In genomic region chr9:87581513-87581912, GRCh38 we compare ENCODE assay signal across 15 cellular contexts.
DNase-seq lines count a peak whose midpoint lies in the region; ATAC-seq, FAIRE-seq and TF ChIP-seq lines count a peak whose summit lies in the region.
"Had no signal": no experiment of that assay in that cellular context is flagged by ENCODE, and none has a peak within 500 bp of the region (broad histone marks: within the 10 kb centered on the region; RNA-seq: fewer than 3 reads in every experiment).

No MANE protein-coding gene starts in this region.

- no peaks in the 10 kb centered on the region for H3K9me3 ChIP-seq in endothelial cell of umbilical vein (replicated peaks; ENCODE audit: control insufficient read depth, insufficient read depth, low read length)
- no peaks in the 10 kb centered on the region for H3K9me3 ChIP-seq in HepG2 (ENCODE audit: low read length)
- no peaks in the 10 kb centered on the region for H3K9me3 ChIP-seq in stomach smooth muscle (ENCODE audit: control insufficient read depth in 2 of 2, low read length in 2 of 2)

- H3K4me2 ChIP-seq in endothelial cell of umbilical vein (ENCODE audit: insufficient read depth, low read length), result no peak overlapping the region
- H3K4me2 ChIP-seq in HepG2 (ENCODE audit: low read depth, low read length), result no peak overlapping the region

- H4K20me1 ChIP-seq in endothelial cell of umbilical vein (replicated peaks; ENCODE audit: control insufficient read depth, extremely low read depth, insufficient read depth, low read length) (no peaks in the 10 kb centered on the region), HepG2 (ENCODE audit: insufficient read depth, low read length) (no peaks in the 10 kb centered on the region)

- CTCF ChIA-PET in endothelial cell of umbilical vein (lab: Charles Lee), result interaction anchor here (1.0 to 1.2 kb wide), 2 partner anchors 9 to 11 kb away, joined by 4 to 5 read pairs; no protein-coding TSS in a partner anchor
- CTCF ChIA-PET in HepG2 (lab: Yijun Ruan, JAX; ENCODE audit: low intra/inter-chr PET ratio, low total read pairs), result no interaction called here

- POLR2A ChIA-PET in endothelial cell of umbilical vein (lab: Charles Lee), result no interaction called here
- POLR2A ChIA-PET in HepG2 (lab: Yijun Ruan, JAX), result interaction anchor here (0.9 to 5.4 kb wide), 4 partner anchors 11 to 84 kb away, joined by 3 to 26 read pairs (median 6); partner anchors contain the start of gene DAPK1

- in situ Hi-C loops in HepG2 (cut with HindIII; ENCODE audit: extremely low pct_ligation_motif_present, low pct_unique_long_range_greater_than_20kb), result no loop called here
- in situ Hi-C loops in ACHN (cut with HindIII; ENCODE audit: low pct_ligation_motif_present, low pct_unique_long_range_greater_than_20kb, low sequenced_read_pairs), result no loop called here

- no peak for TF ChIP-seq RAD21 in HepG2 (CRISPR knock-in tag; IDR thresholded peaks at IDR 0.05)

- WGBS in HepG2 (ENCODE audit: low lambda C conversion rate), result 89% methylated on average over 3 of the region's 3 CpGs

- H3K79me2 ChIP-seq in endothelial cell of umbilical vein (ENCODE audit: control insufficient read depth, insufficient read depth, low read length), result peaks cover 4% of the 10 kb centered on the region
- H3K79me2 ChIP-seq in HepG2 (ENCODE audit: insufficient read depth, low read length), result peaks cover 15% of the 10 kb centered on the region

- BruUV-seq in endothelial cell of umbilical vein (replicated peaks; lab: Mats Ljungman, UMichigan) (no TSS peak), HepG2 (replicated peaks; lab: Mats Ljungman, UMichigan) (no TSS peak)

- TF ChIP-seq CTCF in endothelial cell of umbilical vein (IDR thresholded peaks at IDR 0.05; ENCODE audit: extremely low read depth in 1 of 2, insufficient read depth in 1 of 2, low read depth in 1 of 2, low read length in 2 of 2), result no peak
- no peak for TF ChIP-seq CTCF in HepG2 (CRISPR knock-in tag; IDR thresholded peaks at IDR 0.05)

- TF ChIP-seq EP300 in HepG2 (IDR thresholded peaks at IDR 0.05; ENCODE audit: low read depth in 2 of 2, low read length in 2 of 2) (no peak), HepG2 (CRISPR knock-in tag; IDR thresholded peaks at IDR 0.05; ENCODE audit: borderline replicate concordance) (no peak)

- H3K27ac ChIP-seq in endothelial cell of umbilical vein (ENCODE audit: insufficient read depth, low read depth, low read length) (no peak overlapping the region), HepG2 (ENCODE audit: extremely low read length, insufficient read depth, low read length) (peak overlapping the region; percentile 24), stomach smooth muscle (ENCODE audit: low read length) (peak overlapping the region; percentile 49)

- intact Hi-C loops in endothelial cell of umbilical vein (cut with micrococcal nuclease) (no loop called here), HepG2 (cut with micrococcal nuclease; ENCODE audit: unreplicated experiment) (no loop called here)

- H3K9me1 ChIP-seq in endothelial cell of umbilical vein (replicated peaks; ENCODE audit: control insufficient read depth, extremely low read depth, insufficient read depth, low read length), result no peaks in the 10 kb centered on the region

- no peak overlapping the region for H2AFZ ChIP-seq in endothelial cell of umbilical vein (ENCODE audit: low read depth, low read length)
- no peak overlapping the region for H2AFZ ChIP-seq in HepG2 (ENCODE audit: low read length)

- no peaks in the 10 kb centered on the region for H3K27me3 ChIP-seq in endothelial cell of umbilical vein (ENCODE audit: control insufficient read depth in 2 of 2, insufficient read depth in 2 of 2, low read length in 2 of 2)
- no peaks in the 10 kb centered on the region for H3K27me3 ChIP-seq in HepG2 (ENCODE audit: control insufficient read depth in 1 of 2, insufficient read depth in 2 of 2, low read length in 2 of 2)
- H3K27me3 ChIP-seq in stomach smooth muscle (ENCODE audit: control insufficient read depth in 1 of 2, insufficient read depth in 2 of 2, low read length in 2 of 2), result no peaks in the 10 kb centered on the region

- H3K4me3 ChIP-seq in endothelial cell of umbilical vein (replicated peaks in 1 of 3; ENCODE audit: insufficient read depth in 1 of 3, low read depth in 1 of 3, low read length in 3 of 3) (no peak overlapping the region), HepG2 (replicated peaks in 1 of 3; ENCODE audit: insufficient read depth in 1 of 3, low read depth in 2 of 3, low read length in 3 of 3) (no peak overlapping the region), stomach smooth muscle (ENCODE audit: low read length in 2 of 2) (no peak overlapping the region)

- FAIRE-seq in endothelial cell of umbilical vein (lab: Jason Lieb, UNC) (no peak), HepG2 (lab: Jason Lieb, UNC) (peak; percentile 18)
- FAIRE-seq: frontal cortex, small intestine had no signal

- dilution Hi-C loops in endothelial cell of umbilical vein (cut with MboI; ENCODE audit: extremely low pct_ligation_motif_present, low sequenced_read_pairs), result no loop called here

- peak; percentile 56 to 70 for DNase-seq in NCI-H526 (lab: John Stamatoyannopoulos, UW)
- DNase-seq in endothelial cell of umbilical vein (ENCODE audit: low read depth, low spot score), result peak; percentile 82
- DNase-seq in HepG2 (ENCODE audit: low spot score), result no peak
- DNase-seq in DMS53 (lab: John Stamatoyannopoulos, UW), result no peak
- no peak for DNase-seq in ACHN
- DNase-seq in DMS153 treated with DMSO at 0.1 percent for 48 hours (lab: John Stamatoyannopoulos, UW; ENCODE audit: unreplicated experiment), result no peak
- DNase-seq: activated CD4-positive, alpha-beta T cell treated with anti-CD3 and anti-CD28 coated beads for 48 hours; CD8-positive, alpha-beta memory T cell; central memory CD4-positive, alpha-beta T cell; MV-4-11; NCI-H524 treated with DMSO at 0.1 percent for 48 hours had no signal

- TF ChIP-seq POLR2A in endothelial cell of umbilical vein (IDR thresholded peaks at IDR 0.05; ENCODE audit: low read depth, low read length), result no peak
- no peak for TF ChIP-seq POLR2A in HepG2 (IDR thresholded peaks at IDR 0.05; ENCODE audit: insufficient read depth in 1 of 2, low read depth in 2 of 2, low read length in 2 of 2)

- H3K4me1 ChIP-seq in endothelial cell of umbilical vein (ENCODE audit: control insufficient read depth, extremely low read depth, insufficient read depth, low read length) (no peaks in the 10 kb centered on the region), HepG2 (ENCODE audit: insufficient read depth, low read length) (peaks cover 71% of the 10 kb centered on the region), stomach smooth muscle (ENCODE audit: control insufficient read depth, insufficient read depth, low read length) (peaks cover 38% of the 10 kb centered on the region)

- no peak overlapping the region for H3K9ac ChIP-seq in endothelial cell of umbilical vein (replicated peaks; ENCODE audit: extremely low read depth, insufficient read depth, low read length)
- H3K9ac ChIP-seq in HepG2 (ENCODE audit: insufficient read depth, low read depth, low read length), result no peak overlapping the region
- no peak overlapping the region for H3K9ac ChIP-seq in stomach smooth muscle (ENCODE audit: low read length in 2 of 2)

- ATAC-seq in HepG2 (no peak), GM18502 (IDR thresholded peaks at IDR 0.05; ENCODE audit: poor library complexity, unreplicated experiment) (no peak)

- H3K36me3 ChIP-seq in endothelial cell of umbilical vein (ENCODE audit: control insufficient read depth in 2 of 2, extremely low read depth in 1 of 2, insufficient read depth in 2 of 2, low read length in 2 of 2) (no peaks in the 10 kb centered on the region), HepG2 (replicated peaks in 1 of 2; ENCODE audit: control insufficient read depth in 1 of 2, insufficient read depth in 2 of 2, low read length in 2 of 2) (no peaks in the 10 kb centered on the region), stomach smooth muscle (ENCODE audit: control insufficient read depth in 2 of 2, insufficient read depth in 2 of 2, low read length in 2 of 2) (no peaks in the 10 kb centered on the region)

TF ChIP-seq in endothelial cell of umbilical vein, 7 proteins besides CTCF, POLR2A, EP300 and RAD21:
- no peak for TF ChIP-seq MYC (IDR thresholded peaks at IDR 0.05; ENCODE audit: low read depth, low read length)
- TF ChIP-seq EZH2 (IDR thresholded peaks at IDR 0.05; ENCODE audit: borderline replicate concordance, low read depth, low read length, severe bottlenecking), result no peak
- no peak for TF ChIP-seq MAX (IDR thresholded peaks at IDR 0.05; ENCODE audit: insufficient read depth, insufficient read length)
- TF ChIP-seq JUN (IDR thresholded peaks at IDR 0.05; ENCODE audit: borderline replicate concordance, insufficient read depth, insufficient read length, low read depth), result no peak
- no peak for TF ChIP-seq FOS (IDR thresholded peaks at IDR 0.05; ENCODE audit: borderline replicate concordance, insufficient read depth, low read length)
- TF ChIP-seq GATA2 (IDR thresholded peaks at IDR 0.05; ENCODE audit: insufficient read depth, insufficient read length, low read depth, low read length), result no peak
- no peak for TF ChIP-seq POLR2AphosphoS5 (IDR thresholded peaks at IDR 0.05; ENCODE audit: insufficient read depth, low read depth, low read length)

TF ChIP-seq in HepG2, 621 proteins besides CTCF, POLR2A, EP300 and RAD21:
- TF ChIP-seq BCL6 (CRISPR knock-in tag; IDR thresholded peaks at IDR 0.05), result no peak
- TF ChIP-seq RAD51 (IDR thresholded peaks at IDR 0.05; ENCODE audit: borderline replicate concordance), result peak; percentile 30; the same call in 1 of the 2 replicates

Comparison
In these comparisons a context has a peak if more than half of its experiments do, and no peak if none do; other contexts are left out.
1. DNase-seq: peak in NCI-H526 (2 of 2) and endothelial cell of umbilical vein (single experiment); none in HepG2 (single experiment), DMS53 (single experiment), ACHN (single experiment) and DMS153 treated with DMSO at 0.1 percent for 48 hours (single experiment).